Comparison of ENCODE assay signal across 24 cellular contexts in genomic region chr19:56880592-56881190, GRCh38. TPM values are rescaled to one million over a fixed set of nuclear protein-coding genes. Genes with fewer than 3 reads are reported as not detected.
DNase-seq lines count a peak whose midpoint lies in the region; ATAC-seq and TF ChIP-seq lines count a peak whose summit lies in the region.
"Had no signal": no experiment of that assay in that cellular context is flagged by ENCODE, and none has a peak within 500 bp of the region (broad histone marks: within the 10 kb centered on the region; RNA-seq: fewer than 3 reads in every experiment).

No MANE protein-coding gene starts in this region.

- H3K4me2 ChIP-seq in BLaER1: peak overlapping the region; percentile 84
- H3K4me2 ChIP-seq: A549, GM23338 had no signal

- H3K4me3 Mint-ChIP-seq in WTC11 (no peak overlapping the region), osteocyte (ENCODE audit: unreplicated experiment) (no peak overlapping the region)
- H3K4me3 Mint-ChIP-seq in activated T-helper 2 cell treated with anti-CD3 and anti-CD28 coated beads, Interferon-gamma antibody, Interleukin-2, Interleukin-4, amounts not matched to agents 10 μg/mL and 5 μg/mL and 100 μg/mL, durations not matched to agents 14 hours and 24 hours and 36 hours (ENCODE audit: low read depth): no peak overlapping the region
- H3K4me3 Mint-ChIP-seq: CD4-positive, CD25-positive, alpha-beta regulatory T cell; CD8-positive, alpha-beta T cell; GM23338; H9; HFFc6 had no signal

- no peaks in the 10 kb centered on the region for H3K4me1 Mint-ChIP-seq in WTC11
- H3K4me1 Mint-ChIP-seq in osteocyte (ENCODE audit: unreplicated experiment): no peaks in the 10 kb centered on the region
- H3K4me1 Mint-ChIP-seq in activated T-helper 2 cell treated with anti-CD3 and anti-CD28 coated beads, Interferon-gamma antibody, Interleukin-2, Interleukin-4, amounts not matched to agents 10 μg/mL and 5 μg/mL and 100 μg/mL, durations not matched to agents 14 hours and 24 hours and 36 hours (ENCODE audit: low read depth): no peaks in the 10 kb centered on the region
- H3K4me1 Mint-ChIP-seq: CD4-positive, CD25-positive, alpha-beta regulatory T cell; GM23338; H9 had no signal

- H3K36me3 ChIP-seq in BLaER1 (no peaks in the 10 kb centered on the region), HEK293 (ENCODE audit: control insufficient read depth in 2 of 2, insufficient read depth in 1 of 2, low read length in 2 of 2) (no peaks in the 10 kb centered on the region)
- H3K36me3 ChIP-seq: BE2C had no signal

- TF ChIP-seq CTCF in HEK293 (tag by site-specific recombination; IDR thresholded peaks at IDR 0.05): no peak
- no peak for TF ChIP-seq CTCF in WTC11 (IDR thresholded peaks at IDR 0.05)
- no peak for TF ChIP-seq CTCF in osteocyte (IDR thresholded peaks at IDR 0.05)

- H3K9me3 Mint-ChIP-seq in WTC11 (peaks cover 61% of the 10 kb centered on the region), osteocyte (ENCODE audit: unreplicated experiment) (peaks cover 32% of the 10 kb centered on the region)
- H3K9me3 Mint-ChIP-seq in activated T-helper 2 cell treated with anti-CD3 and anti-CD28 coated beads, Interferon-gamma antibody, Interleukin-2, Interleukin-4, amounts not matched to agents 10 μg/mL and 5 μg/mL and 100 μg/mL, durations not matched to agents 14 hours and 24 hours and 36 hours: peaks cover 60% of the 10 kb centered on the region

- H3K36me3 Mint-ChIP-seq in WTC11 (peaks cover 63% of the 10 kb centered on the region), osteocyte (ENCODE audit: unreplicated experiment) (peaks cover 3% of the 10 kb centered on the region)
- peaks cover 3% of the 10 kb centered on the region for H3K36me3 Mint-ChIP-seq in activated T-helper 2 cell treated with anti-CD3 and anti-CD28 coated beads, Interferon-gamma antibody, Interleukin-2, Interleukin-4, amounts not matched to agents 10 μg/mL and 5 μg/mL and 100 μg/mL, durations not matched to agents 14 hours and 24 hours and 36 hours (ENCODE audit: low read depth)
- H3K36me3 Mint-ChIP-seq: CD4-positive, CD25-positive, alpha-beta regulatory T cell; CD8-positive, alpha-beta T cell had no signal

- H4K20me1 ChIP-seq in BLaER1: no peaks in the 10 kb centered on the region

- intact Hi-C loops in activated T-helper 2 cell treated with anti-CD3 and anti-CD28 coated beads, Interferon-gamma antibody, Interleukin-2, Interleukin-4, amounts not matched to agents 10 μg/mL and 5 μg/mL and 100 μg/mL, durations not matched to agents 14 hours and 24 hours and 36 hours (cut with micrococcal nuclease): no loop called here

- no peak overlapping the region for H3K27ac Mint-ChIP-seq in WTC11
- H3K27ac Mint-ChIP-seq in osteocyte (ENCODE audit: unreplicated experiment): no peak overlapping the region
- no peak overlapping the region for H3K27ac Mint-ChIP-seq in activated T-helper 2 cell treated with anti-CD3 and anti-CD28 coated beads, Interferon-gamma antibody, Interleukin-2, Interleukin-4, amounts not matched to agents 10 μg/mL and 5 μg/mL and 100 μg/mL, durations not matched to agents 14 hours and 24 hours and 36 hours
- H3K27ac Mint-ChIP-seq: CD4-positive, CD25-positive, alpha-beta regulatory T cell; CD8-positive, alpha-beta T cell; GM23338; H9; HFFc6 had no signal

- peak overlapping the region; percentile 1; the same call in 1 of the 2 replicates for H3K9ac ChIP-seq in BLaER1

- POLR2A ChIA-PET in HEK293 (lab: Yijun Ruan, JAX): no interaction called here
- POLR2A ChIA-PET in WTC11 (lab: Charles Lee): no interaction called here

- CTCF ChIA-PET in HEK293 (lab: Yijun Ruan, JAX) (interaction anchor here (0.7 kb wide), 1 partner anchor 29 kb away, joined by 3 read pairs; no protein-coding TSS in a partner anchor), WTC11 (lab: Charles Lee) (no interaction called here)

- ATAC-seq in WTC11: no peak
- ATAC-seq: A549; CD8-positive, alpha-beta T cell; GM23338; HCT116 had no signal

- H3K27me3 Mint-ChIP-seq in WTC11 (ENCODE audit: low read depth) (peaks cover 15% of the 10 kb centered on the region), osteocyte (ENCODE audit: unreplicated experiment) (no peaks in the 10 kb centered on the region)
- no peaks in the 10 kb centered on the region for H3K27me3 Mint-ChIP-seq in activated T-helper 2 cell treated with anti-CD3 and anti-CD28 coated beads, Interferon-gamma antibody, Interleukin-2, Interleukin-4, amounts not matched to agents 10 μg/mL and 5 μg/mL and 100 μg/mL, durations not matched to agents 14 hours and 24 hours and 36 hours (ENCODE audit: low read depth)
- H3K27me3 Mint-ChIP-seq: CD4-positive, CD25-positive, alpha-beta regulatory T cell had no signal

- peak overlapping the region; percentile 68; the same call in 1 of the 2 replicates for H3K27ac ChIP-seq in BLaER1
- H3K27ac ChIP-seq in HEK293 (ENCODE audit: extremely low read depth, low read depth, low read length): no peak overlapping the region
- H3K27ac ChIP-seq: A549, C4-2B had no signal

- H3K4me1 ChIP-seq in BLaER1: peaks cover 72% of the 10 kb centered on the region
- no peaks in the 10 kb centered on the region for H3K4me1 ChIP-seq in HEK293 (ENCODE audit: control insufficient read depth, insufficient read depth, low read length)
- H3K4me1 ChIP-seq: A549, BE2C, Caco-2 had no signal

- peaks cover 1% of the 10 kb centered on the region for H3K9me3 ChIP-seq in BLaER1
- no peaks in the 10 kb centered on the region; the same call in 1 of the 2 replicates for H3K9me3 ChIP-seq in HEK293 (ENCODE audit: control insufficient read depth, insufficient read depth, low read depth, low read length)
- H3K9me3 ChIP-seq: BE2C had no signal

- DNase-seq in WTC11 (ENCODE audit: low spot score) (no peak), osteocyte (ENCODE audit: extremely low spot score, unreplicated experiment) (peak; percentile 48), DMS53 treated with DMSO at 0.1 percent for 48 hours (lab: John Stamatoyannopoulos, UW; ENCODE audit: unreplicated experiment) (no peak)
- DNase-seq in activated T-helper 2 cell treated with anti-CD3 and anti-CD28 coated beads, Interferon-gamma antibody, Interleukin-2, Interleukin-4, amounts not matched to agents 10 μg/mL and 5 μg/mL and 100 μg/mL, durations not matched to agents 14 hours and 24 hours and 36 hours (ENCODE audit: low spot score): no peak
- no peak for DNase-seq in stimulated activated CD4-positive, alpha-beta T cell treated with anti-CD3 and anti-CD28 coated beads, Interleukin-2, amount 100 ng/mL, for 48 hours
- DNase-seq: 8988T; ACHN; AML-193; BE2C; Caco-2; CD4-positive, CD25-positive, alpha-beta regulatory T cell; CD8-positive, alpha-beta T cell; DMS 273 treated with DMSO at 0.1 percent for 48 hours; DMS79 treated with DMSO at 0.1 percent for 48 hours; GF-D8; H9; HFFc6 had no signal

- no peak overlapping the region for H3K4me3 ChIP-seq in BLaER1
- H3K4me3 ChIP-seq in HEK293 (ENCODE audit: low read depth, low read length): no peak overlapping the region
- H3K4me3 ChIP-seq: A549, GM23338 had no signal

- no peaks in the 10 kb centered on the region for H3K27me3 ChIP-seq in BLaER1
- H3K27me3 ChIP-seq: BE2C had no signal

TF ChIP-seq in HEK293, 187 proteins besides CTCF, POLR2A, EP300 and RAD21:
- no peak for TF ChIP-seq SP2 (tag by site-specific recombination; IDR thresholded peaks at IDR 0.05)
- peak; percentile 37; the same call in 1 of the 2 replicates for TF ChIP-seq ZNF112 (tag by site-specific recombination; IDR thresholded peaks at IDR 0.05)

TF ChIP-seq in WTC11, 78 proteins besides CTCF, POLR2A, EP300 and RAD21:
- TF ChIP-seq, protein P1, sequence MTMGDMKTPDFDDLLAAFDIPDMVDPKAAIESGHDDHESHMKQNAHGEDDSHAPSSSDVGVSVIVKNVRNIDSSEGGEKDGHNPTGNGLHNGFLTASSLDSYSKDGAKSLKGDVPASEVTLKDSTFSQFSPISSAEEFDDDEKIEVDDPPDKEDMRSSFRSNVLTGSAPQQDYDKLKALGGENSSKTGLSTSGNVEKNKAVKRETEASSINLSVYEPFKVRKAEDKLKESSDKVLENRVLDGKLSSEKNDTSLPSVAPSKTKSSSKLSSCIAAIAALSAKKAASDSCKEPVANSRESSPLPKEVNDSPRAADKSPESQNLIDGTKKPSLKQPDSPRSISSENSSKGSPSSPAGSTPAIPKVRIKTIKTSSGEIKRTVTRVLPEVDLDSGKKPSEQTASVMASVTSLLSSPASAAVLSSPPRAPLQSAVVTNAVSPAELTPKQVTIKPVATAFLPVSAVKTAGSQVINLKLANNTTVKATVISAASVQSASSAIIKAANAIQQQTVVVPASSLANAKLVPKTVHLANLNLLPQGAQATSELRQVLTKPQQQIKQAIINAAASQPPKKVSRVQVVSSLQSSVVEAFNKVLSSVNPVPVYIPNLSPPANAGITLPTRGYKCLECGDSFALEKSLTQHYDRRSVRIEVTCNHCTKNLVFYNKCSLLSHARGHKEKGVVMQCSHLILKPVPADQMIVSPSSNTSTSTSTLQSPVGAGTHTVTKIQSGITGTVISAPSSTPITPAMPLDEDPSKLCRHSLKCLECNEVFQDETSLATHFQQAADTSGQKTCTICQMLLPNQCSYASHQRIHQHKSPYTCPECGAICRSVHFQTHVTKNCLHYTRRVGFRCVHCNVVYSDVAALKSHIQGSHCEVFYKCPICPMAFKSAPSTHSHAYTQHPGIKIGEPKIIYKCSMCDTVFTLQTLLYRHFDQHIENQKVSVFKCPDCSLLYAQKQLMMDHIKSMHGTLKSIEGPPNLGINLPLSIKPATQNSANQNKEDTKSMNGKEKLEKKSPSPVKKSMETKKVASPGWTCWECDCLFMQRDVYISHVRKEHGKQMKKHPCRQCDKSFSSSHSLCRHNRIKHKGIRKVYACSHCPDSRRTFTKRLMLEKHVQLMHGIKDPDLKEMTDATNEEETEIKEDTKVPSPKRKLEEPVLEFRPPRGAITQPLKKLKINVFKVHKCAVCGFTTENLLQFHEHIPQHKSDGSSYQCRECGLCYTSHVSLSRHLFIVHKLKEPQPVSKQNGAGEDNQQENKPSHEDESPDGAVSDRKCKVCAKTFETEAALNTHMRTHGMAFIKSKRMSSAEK (CRISPR knock-in tag; IDR thresholded peaks at IDR 0.05; ENCODE audit: borderline replicate concordance): no peak
- peak; percentile 22 for TF ChIP-seq GABPB1 (CRISPR knock-in tag; IDR thresholded peaks at IDR 0.05)

RNA-seq across cellular contexts. Expression of gene PEG3, which starts 40.2 kb away (rescaled TPM):
- 0.27 to 0.83 TPM (median 0.32 TPM) in 3 replicates for total RNA-seq in WTC11 (2021)
- not detected in 2 replicates for total RNA-seq in osteocyte
- not detected in 2 replicates for total RNA-seq in activated T-helper 2 cell treated with anti-CD3 and anti-CD28 coated beads, Interferon-gamma antibody, Interleukin-2, Interleukin-4, amounts not matched to agents 10 μg/mL and 5 μg/mL and 100 μg/mL, durations not matched to agents 14 hours and 24 hours and 36 hours
- total RNA-seq: Caco-2, GM23338, H9, HFFc6 had no signal

RNA-seq across cellular contexts. Expression of gene ZIM2, which starts 40.2 kb away (rescaled TPM):
- total RNA-seq in WTC11 (2021): not detected in 3 replicates
- total RNA-seq in osteocyte: not detected in 2 replicates
- not detected in 2 replicates for total RNA-seq in activated T-helper 2 cell treated with anti-CD3 and anti-CD28 coated beads, Interferon-gamma antibody, Interleukin-2, Interleukin-4, amounts not matched to agents 10 μg/mL and 5 μg/mL and 100 μg/mL, durations not matched to agents 14 hours and 24 hours and 36 hours
- total RNA-seq: Caco-2; CD4-positive, CD25-positive, alpha-beta regulatory T cell; CD8-positive, alpha-beta T cell; G401; GM23338; H9; HFFc6 had no signal
